In the genomic region with DNA sequence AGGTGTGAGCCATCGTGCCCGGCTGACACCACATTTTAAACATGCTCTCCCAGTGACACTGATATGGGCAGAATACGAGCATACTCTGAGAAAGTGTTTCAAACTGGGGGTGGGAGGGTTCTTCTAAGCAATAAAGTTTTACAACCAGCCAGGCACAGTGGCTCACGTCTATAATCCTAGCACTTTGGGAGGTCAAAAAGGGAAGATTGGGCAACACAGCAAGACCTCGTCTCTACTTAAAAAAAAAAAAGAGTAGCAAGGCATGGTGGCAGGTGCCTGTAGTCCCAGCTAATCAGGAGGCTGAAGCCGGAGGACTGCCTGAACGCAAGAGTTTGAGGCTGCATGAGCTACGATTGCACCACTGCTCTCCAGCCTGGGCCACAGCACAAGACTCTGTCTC, we compare ENCODE assay signal across 19 cellular contexts. TPM values are rescaled to one million over a fixed set of nuclear protein-coding genes. Genes with fewer than 3 reads are reported as not detected.
A peak's percentile ranks its signal among the peaks of the same experiment; 100 is the strongest.
DNase-seq lines count a peak whose midpoint lies in the region; ATAC-seq, FAIRE-seq and TF ChIP-seq lines count a peak whose summit lies in the region.
"Had no signal": no experiment of that assay in that cellular context is flagged by ENCODE, and none has a peak within 500 bp of the region (broad histone marks: within the 10 kb centered on the region; RNA-seq: fewer than 3 reads in every experiment).

No MANE protein-coding gene starts in this region.

- no peaks in the 10 kb centered on the region for H3K9me3 ChIP-seq in A549
- H3K9me3 ChIP-seq in CD4-positive, alpha-beta T cell (ENCODE audit: control insufficient read depth, low read length), result no peaks in the 10 kb centered on the region
- H3K9me3 ChIP-seq: vagina had no signal

- 92% methylated on average over 8 of the region's 8 CpGs for WGBS in A549 (ENCODE audit: missing lambda C conversion rate)

- peaks cover 43% of the 10 kb centered on the region for H3K4me1 Mint-ChIP-seq in CD4-positive, alpha-beta T cell (ENCODE audit: low read depth)
- H3K4me1 Mint-ChIP-seq in activated B cell treated with CpG ODN at 0.5 μM for 24 hours, result peaks cover 36% of the 10 kb centered on the region
- H3K4me1 Mint-ChIP-seq in memory B cell, result peaks cover 12% of the 10 kb centered on the region

- H3K36me3 Mint-ChIP-seq in CD4-positive, alpha-beta T cell (ENCODE audit: low read depth), result peaks cover 44% of the 10 kb centered on the region
- H3K36me3 Mint-ChIP-seq in activated B cell treated with CpG ODN at 0.5 μM for 24 hours (ENCODE audit: low read depth) (peaks cover 35% of the 10 kb centered on the region), memory B cell (peaks cover 5% of the 10 kb centered on the region)

- POLR2A ChIA-PET in A549 (lab: Yijun Ruan, JAX) (interaction anchor here (1.1 to 1.5 kb wide), 2 partner anchors 9 to 23 kb away, joined by 4 to 5 read pairs; a partner anchor contains a TSS), activated B cell treated with CpG ODN at 0.5 μM for 24 hours (lab: Charles Lee) (interaction anchor here (0.6 to 5.8 kb wide), 11 partner anchors 9 to 188 kb away, joined by 3 to 130 read pairs (median 7); a partner anchor contains a TSS)
- POLR2A ChIA-PET in CD4-positive, alpha-beta T cell (lab: Charles Lee), result interaction anchor here (0.6 to 7.0 kb wide), 4 partner anchors 21 to 63 kb away, joined by 3 to 77 read pairs (median 24); a partner anchor contains a TSS

- intact Hi-C loops in CD4-positive, alpha-beta T cell (cut with DNase I, micrococcal nuclease), result no loop called here
- intact Hi-C loops in activated B cell treated with CpG ODN at 0.5 μM for 24 hours (cut with micrococcal nuclease), result no loop called here

- H3K27ac ChIP-seq in A549, result no peak overlapping the region
- peak overlapping the region; percentile 1 for H3K27ac ChIP-seq in CD4-positive, alpha-beta T cell (ENCODE audit: low read depth, low read length)
- H3K27ac ChIP-seq: vagina had no signal

- TF ChIP-seq EP300 in A549 (IDR thresholded peaks at IDR 0.05), result no peak

- CTCF ChIA-PET in A549 (lab: Yijun Ruan, JAX), result interaction anchor here (0.6 to 0.7 kb wide), 2 partner anchors 22 to 101 kb away, joined by 3 read pairs; a partner anchor contains a TSS
- CTCF ChIA-PET in CD4-positive, alpha-beta T cell (lab: Charles Lee), result interaction anchor here (0.5 kb wide), 1 partner anchor 189 kb away, joined by 3 read pairs; a partner anchor contains a TSS
- CTCF ChIA-PET in activated B cell treated with CpG ODN at 0.5 μM for 24 hours (lab: Charles Lee), result no interaction called here

- peak overlapping the region; percentile 96; the same call in 1 of the 3 replicates for H3K4me2 ChIP-seq in A549

- no peaks in the 10 kb centered on the region for H3K27me3 Mint-ChIP-seq in CD4-positive, alpha-beta T cell
- H3K27me3 Mint-ChIP-seq in activated B cell treated with CpG ODN at 0.5 μM for 24 hours, result no peaks in the 10 kb centered on the region
- no peaks in the 10 kb centered on the region for H3K27me3 Mint-ChIP-seq in memory B cell

- no peak overlapping the region for H3K4me3 ChIP-seq in A549
- H3K4me3 ChIP-seq: vagina had no signal

- no peak for ATAC-seq in A549
- ATAC-seq in CD4-positive, alpha-beta T cell (ENCODE audit: poor library complexity), result no peak
- ATAC-seq in activated B cell treated with CpG ODN at 0.5 μM for 24 hours (ENCODE audit: low read depth), result no peak
- no peak for ATAC-seq in memory B cell (ENCODE audit: low read depth)
- no peak for ATAC-seq in HG03342 (IDR thresholded peaks at IDR 0.05; ENCODE audit: unreplicated experiment)
- ATAC-seq in GM18858 (IDR thresholded peaks at IDR 0.05; ENCODE audit: unreplicated experiment), result no peak
- ATAC-seq: activated CD4-positive, CD25-positive, alpha-beta regulatory T cell treated with anti-CD3 and anti-CD28 coated beads, Interleukin-2, amount 50 U/mL, for 24 hours; SK-N-SH treated with all-trans-retinoic acid at 6 μM for 48 hours had no signal

- no peaks in the 10 kb centered on the region for H3K9me3 Mint-ChIP-seq in CD4-positive, alpha-beta T cell
- H3K9me3 Mint-ChIP-seq in activated B cell treated with CpG ODN at 0.5 μM for 24 hours (no peaks in the 10 kb centered on the region), memory B cell (no peaks in the 10 kb centered on the region)

- peak overlapping the region; percentile 65 for H3K4me3 Mint-ChIP-seq in CD4-positive, alpha-beta T cell
- H3K4me3 Mint-ChIP-seq in activated B cell treated with CpG ODN at 0.5 μM for 24 hours (peak overlapping the region; percentile 32), memory B cell (peak overlapping the region; percentile 21)

- TF ChIP-seq RAD21 in A549 (conservative IDR thresholded peaks at IDR 0.05 in 1 of 2, IDR thresholded peaks at IDR 0.05 in 1 of 2), result no peak

- H3K27ac Mint-ChIP-seq in CD4-positive, alpha-beta T cell, result peak overlapping the region; percentile 99
- H3K27ac Mint-ChIP-seq in activated B cell treated with CpG ODN at 0.5 μM for 24 hours (peak overlapping the region; percentile 12), memory B cell (peak overlapping the region; percentile 58)

- DNase-seq in A549 (ENCODE audit: low read depth in 1 of 2, low spot score in 1 of 2) (no peak), activated B cell treated with CpG ODN at 0.5 μM for 24 hours (no peak), memory B cell (ENCODE audit: low spot score in 2 of 2) (no peak), GM12892 (ENCODE audit: insufficient read length) (no peak), SHP77 (lab: John Stamatoyannopoulos, UW) (no peak)
- no peak for DNase-seq in CD4-positive, alpha-beta T cell
- DNase-seq: activated gamma-delta T cell treated with Interleukin-2 at 50 U/mL for 16 hours; C1 segment of cervical spinal cord; central memory CD4-positive, alpha-beta T cell; GDM1; NCI-H1417 treated with DMSO at 0.1 percent for 48 hours; NCI-H446 treated with DMSO at 0.1 percent for 48 hours; stimulated activated CD4-positive, alpha-beta T cell treated with anti-CD3 and anti-CD28 coated beads, Interleukin-2, amount 100 ng/mL, for 48 hours had no signal

- TF ChIP-seq POLR2A in A549 (IDR thresholded peaks at IDR 0.05; ENCODE audit: low read length), result no peak
- TF ChIP-seq POLR2A in GM12892 (IDR thresholded peaks at IDR 0.05; ENCODE audit: low read depth, low read length), result no peak

- no peaks in the 10 kb centered on the region for H3K27me3 ChIP-seq in CD4-positive, alpha-beta T cell (ENCODE audit: control insufficient read depth, insufficient read depth, low read length)
- H3K27me3 ChIP-seq: vagina had no signal

- TF ChIP-seq CTCF in A549 (IDR thresholded peaks at IDR 0.05) (no peak), activated B cell treated with CpG ODN at 0.5 μM for 24 hours (IDR thresholded peaks at IDR 0.05) (no peak)
- TF ChIP-seq CTCF in CD4-positive, alpha-beta T cell (IDR thresholded peaks at IDR 0.05), result no peak

- no peak for FAIRE-seq in A549 (lab: Jason Lieb, UNC)
- FAIRE-seq in GM12892 (lab: Jason Lieb, UNC), result no peak
- FAIRE-seq: GM19239 had no signal

- H3K4me1 ChIP-seq in A549, result peaks cover 15% of the 10 kb centered on the region

RNA-seq across cellular contexts. Expression of a gene that starts 2.2 kb away (rescaled TPM):
- polyA plus RNA-seq in A549 (2011; rRNA removed) (215 and 308 TPM in 2 replicates), A549 (2017; fragmentation: RNase III; extraction: RNeasy Plus Mini Kit Qiagen cat#74134 plus additional on column Dnase treatment) (206 to 220 TPM (median 214 TPM) in 3 replicates)
- polyA plus RNA-seq in A549 (2012; cell fraction: cytosol; rRNA removed), result 99.8 and 131 TPM in 2 replicates
- polyA plus RNA-seq in A549 (2012; cell fraction: nucleus; rRNA removed), result 296 and 402 TPM in 2 replicates
- polyA minus RNA-seq in A549 (2011; rRNA and poly(A)+ RNA removed), result 349 and 410 TPM in 2 replicates
- total RNA-seq in CD4-positive, alpha-beta T cell, result 100 to 1,000 TPM; 181 to 182 TPM
- 187 and 189 TPM in 2 replicates for total RNA-seq in activated B cell treated with CpG ODN at 0.5 μM for 24 hours
- polyA plus RNA-seq in GM12892 (2012; ENCODE audit: missing spikeins), result 59.1 TPM

RNA-seq across cellular contexts. Expression of a gene that starts 8.9 kb away (rescaled TPM):
- polyA plus RNA-seq in A549 (2011; rRNA removed) (9.7 and 12.3 TPM in 2 replicates), A549 (2017; fragmentation: RNase III; extraction: RNeasy Plus Mini Kit Qiagen cat#74134 plus additional on column Dnase treatment) (11.2 to 11.8 TPM (median 11.3 TPM) in 3 replicates)
- 10.4 and 14.0 TPM in 2 replicates for polyA plus RNA-seq in A549 (2012; cell fraction: cytosol; rRNA removed)
- 17.4 and 19.4 TPM in 2 replicates for polyA plus RNA-seq in A549 (2012; cell fraction: nucleus; rRNA removed)
- polyA minus RNA-seq in A549 (2011; rRNA and poly(A)+ RNA removed), result 20.5 and 25.3 TPM in 2 replicates
- total RNA-seq in CD4-positive, alpha-beta T cell, result 10 to 100 TPM; 16.3 TPM
- total RNA-seq in activated B cell treated with CpG ODN at 0.5 μM for 24 hours, result 24.9 and 27.6 TPM in 2 replicates
- polyA plus RNA-seq in GM12892 (2012; ENCODE audit: missing spikeins), result 8.6 TPM

RNA-seq across cellular contexts. Expression of a gene that starts 20.8 kb away (rescaled TPM):
- 89.1 and 91.7 TPM in 2 replicates for polyA plus RNA-seq in A549 (2011; rRNA removed)
- 111 and 131 TPM in 2 replicates for polyA plus RNA-seq in A549 (2012; cell fraction: cytosol; rRNA removed)
- polyA plus RNA-seq in A549 (2012; cell fraction: nucleus; rRNA removed), result 56.0 and 81.5 TPM in 2 replicates
- 128 to 161 TPM (median 140 TPM) in 3 replicates for polyA plus RNA-seq in A549 (2017; fragmentation: RNase III; extraction: RNeasy Plus Mini Kit Qiagen cat#74134 plus additional on column Dnase treatment)
- 8.9 and 9.6 TPM in 2 replicates for polyA minus RNA-seq in A549 (2011; rRNA and poly(A)+ RNA removed)
- total RNA-seq in CD4-positive, alpha-beta T cell, result 10 to 100 TPM; 14.3 to 18.5 TPM
- 107 and 120 TPM in 2 replicates for total RNA-seq in activated B cell treated with CpG ODN at 0.5 μM for 24 hours
- 105 TPM for polyA plus RNA-seq in GM12892 (2012; ENCODE audit: missing spikeins)

RNA-seq across cellular contexts. Expression of a gene that starts 20.9 kb away (rescaled TPM):
- 5.4 and 5.7 TPM in 2 replicates for polyA plus RNA-seq in A549 (2011; rRNA removed)
- 18.1 and 19.7 TPM in 2 replicates for polyA plus RNA-seq in A549 (2012; cell fraction: cytosol; rRNA removed)
- polyA plus RNA-seq in A549 (2012; cell fraction: nucleus; rRNA removed), result 24.2 and 48.6 TPM in 2 replicates
- polyA plus RNA-seq in A549 (2017; fragmentation: RNase III; extraction: RNeasy Plus Mini Kit Qiagen cat#74134 plus additional on column Dnase treatment), result 12.9 to 18.2 TPM (median 14.3 TPM) in 3 replicates
- 57.7 and 196 TPM in 2 replicates for polyA minus RNA-seq in A549 (2011; rRNA and poly(A)+ RNA removed)
- total RNA-seq in CD4-positive, alpha-beta T cell, result 10 to 100 TPM; 17.8 to 18.8 TPM
- total RNA-seq in activated B cell treated with CpG ODN at 0.5 μM for 24 hours, result 50.5 and 52.1 TPM in 2 replicates
- polyA plus RNA-seq in GM12892 (2012; ENCODE audit: missing spikeins), result 21.9 TPM

RNA-seq across cellular contexts. Expression of a gene that starts 22.4 kb away (rescaled TPM):
- polyA plus RNA-seq in A549 (2011; rRNA removed), result 19.0 and 20.5 TPM in 2 replicates
- 55.2 and 77.9 TPM in 2 replicates for polyA plus RNA-seq in A549 (2012; cell fraction: cytosol; rRNA removed)
- polyA plus RNA-seq in A549 (2012; cell fraction: nucleus; rRNA removed), result 113 and 130 TPM in 2 replicates
- polyA plus RNA-seq in A549 (2017; fragmentation: RNase III; extraction: RNeasy Plus Mini Kit Qiagen cat#74134 plus additional on column Dnase treatment), result 38.1 to 41.0 TPM (median 40.9 TPM) in 3 replicates
- polyA minus RNA-seq in A549 (2011; rRNA and poly(A)+ RNA removed), result 8.6 and 10.7 TPM in 2 replicates
- 10 to 100 TPM; 47.2 to 49.5 TPM for total RNA-seq in CD4-positive, alpha-beta T cell
- 48.8 and 56.6 TPM in 2 replicates for total RNA-seq in activated B cell treated with CpG ODN at 0.5 μM for 24 hours
- 13.6 TPM for polyA plus RNA-seq in GM12892 (2012; ENCODE audit: missing spikeins)

Comparison
In these comparisons a context has a peak if more than half of its experiments do, and no peak if none do; other contexts are left out.
1. H3K27ac Mint-ChIP-seq: peak in every context shown above with its lines; median percentile 99 in CD4-positive, alpha-beta T cell; 58 in memory B cell; 12 in activated B cell treated with CpG ODN at 0.5 μM for 24 hours.